ENCODE assay signal across 17 cellular contexts in the genomic region with DNA sequence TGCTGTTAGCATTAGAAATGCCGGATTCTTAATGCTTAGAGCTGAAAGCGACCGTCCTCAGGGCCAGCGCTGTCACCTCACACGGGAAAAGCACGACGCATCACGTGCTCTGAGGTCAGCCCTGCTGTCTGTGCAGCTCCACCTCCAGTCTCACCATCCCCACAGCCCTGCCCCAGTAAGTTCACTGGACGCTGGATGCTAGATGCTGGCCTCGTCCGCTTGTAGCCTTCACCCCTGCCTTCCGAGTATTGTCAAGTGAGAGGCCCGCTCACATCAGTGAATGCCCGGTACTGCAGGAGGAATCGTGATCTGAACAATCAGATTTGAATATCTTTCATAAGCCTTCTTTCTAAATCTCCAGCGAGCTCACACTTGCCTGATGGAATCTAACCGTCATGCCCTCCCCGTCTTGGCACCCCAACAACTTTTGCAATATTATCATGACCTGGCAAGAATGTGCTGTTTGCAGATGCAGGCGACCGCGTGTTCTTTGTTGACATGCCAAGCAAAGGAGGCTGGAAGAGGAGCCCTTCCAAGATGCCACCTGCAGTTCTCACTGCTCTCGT.
DNase-seq lines count a peak whose midpoint lies in the region; ATAC-seq, FAIRE-seq and TF ChIP-seq lines count a peak whose summit lies in the region.
"Had no signal": no experiment of that assay in that cellular context is flagged by ENCODE, and none has a peak within 500 bp of the region (broad histone marks: within the 10 kb centered on the region; RNA-seq: fewer than 3 reads in every experiment).

No MANE protein-coding gene starts in this region.

- no peak overlapping the region for H4K8ac ChIP-seq in H1 (ENCODE audit: extremely low read depth, insufficient read depth, low read length)

- H3K79me1 ChIP-seq in H1 (ENCODE audit: low read depth, low read length), result no peaks in the 10 kb centered on the region

- H4K91ac ChIP-seq in H1 (replicated peaks; ENCODE audit: insufficient read length, low read length), result no peak overlapping the region

- peaks cover 49% of the 10 kb centered on the region for H3K4me1 Mint-ChIP-seq in mesothelial cell of epicardium
- H3K4me1 Mint-ChIP-seq: activated CD4-positive, alpha-beta T cell treated with anti-CD3 and anti-CD28 coated beads, Interleukin-2, amount 10 ng/mL, durations not matched to agents 24 days and 14 days had no signal

- TF ChIP-seq RAD21 in liver (IDR thresholded peaks at IDR 0.05) (peak in 1 of 2 donors; percentile 31), HepG2 (CRISPR knock-in tag; IDR thresholded peaks at IDR 0.05) (no peak), H1 (IDR thresholded peaks at IDR 0.05 in 1 of 2, conservative IDR thresholded peaks at IDR 0.05 in 1 of 2; ENCODE audit: low read depth in 2 of 2, low read length in 2 of 2) (no peak)

- H4K20me1 ChIP-seq in HepG2 (ENCODE audit: insufficient read depth, low read length) (no peaks in the 10 kb centered on the region), H1 (replicated peaks in 1 of 2; ENCODE audit: control insufficient read depth in 1 of 2, insufficient read depth in 2 of 2, low read length in 2 of 2) (no peaks in the 10 kb centered on the region)

- H2BK15ac ChIP-seq in H1 (ENCODE audit: low read length), result no peak overlapping the region

- H3K4me1 ChIP-seq in liver (ENCODE audit: control insufficient read depth in 4 of 4, insufficient read depth in 4 of 4, low read length in 3 of 4) (peaks cover 7 to 22% (median 17%) of the 10 kb centered on the region in 4 donors), HepG2 (ENCODE audit: insufficient read depth, low read length) (no peaks in the 10 kb centered on the region), H1 (replicated peaks in 1 of 4; ENCODE audit: control insufficient read depth in 3 of 4, insufficient read depth in 4 of 4, low read length in 3 of 4) (peaks cover 0 to 8% (median 3%) of the 10 kb centered on the region in 4 experiments; a peak in 3 of 7 replicates), SJCRH30 (no peaks in the 10 kb centered on the region)

- no peak for ATAC-seq in HepG2
- ATAC-seq in HG02678 (IDR thresholded peaks at IDR 0.05; ENCODE audit: unreplicated experiment), result no peak
- ATAC-seq: stimulated activated memory B cell treated with anti-CD40 and anti-IgM and Interleukin-4, amounts not matched to agents 10 μg/mL and 1 μg/mL and 100 μg/mL, for 72 hours had no signal

- H3K56ac ChIP-seq in H1 (replicated peaks; ENCODE audit: insufficient read length, low read depth, low read length), result no peak overlapping the region

- no peaks in the 10 kb centered on the region for H3K9me3 Mint-ChIP-seq in mesothelial cell of epicardium
- H3K9me3 Mint-ChIP-seq: activated CD4-positive, alpha-beta T cell treated with anti-CD3 and anti-CD28 coated beads, Interleukin-2, amount 10 ng/mL, durations not matched to agents 24 days and 14 days; activated T-cell treated with anti-CD3 and anti-CD28 coated beads, Interleukin-2, amount 50 U/mL, for 24 hours; central memory CD8-positive, alpha-beta T cell; naive B cell; stimulated activated memory B cell treated with anti-CD40 and anti-IgM and Interleukin-4, amounts not matched to agents 10 μg/mL and 1 μg/mL and 100 μg/mL, for 72 hours had no signal

- in situ Hi-C loops in HepG2 (cut with HindIII; ENCODE audit: extremely low pct_ligation_motif_present, low pct_unique_long_range_greater_than_20kb), result no loop called here

- no peak overlapping the region for H3K9ac ChIP-seq in liver (ENCODE audit: low read depth in 1 of 2, low read length in 2 of 2)
- H3K9ac ChIP-seq in HepG2 (ENCODE audit: insufficient read depth, low read depth, low read length), result no peak overlapping the region
- no peak overlapping the region for H3K9ac ChIP-seq in H1 (replicated peaks in 1 of 4; ENCODE audit: extremely low read depth in 1 of 4, low read depth in 3 of 4, low read length in 3 of 4)

- H3K23me2 ChIP-seq in H1 (ENCODE audit: low read depth, low read length), result no peaks in the 10 kb centered on the region

- CTCF ChIA-PET in HepG2 (lab: Yijun Ruan, JAX; ENCODE audit: low intra/inter-chr PET ratio, low total read pairs) (no interaction called here), H1 (lab: Charles Lee; ENCODE audit: partially characterized antibody) (interaction anchor here (1.1 kb wide), 2 partner anchors 15 to 394 kb away, joined by 3 read pairs; no protein-coding TSS in a partner anchor)

- H3K27ac Mint-ChIP-seq in mesothelial cell of epicardium, result peak overlapping the region; percentile 98
- H3K27ac Mint-ChIP-seq: activated CD4-positive, alpha-beta T cell treated with anti-CD3 and anti-CD28 coated beads, Interleukin-2, amount 10 ng/mL, durations not matched to agents 24 days and 14 days; activated T-cell treated with anti-CD3 and anti-CD28 coated beads, Interleukin-2, amount 50 U/mL, for 24 hours; naive B cell; stimulated activated memory B cell treated with anti-CD40 and anti-IgM and Interleukin-4, amounts not matched to agents 10 μg/mL and 1 μg/mL and 100 μg/mL, for 72 hours had no signal

- FAIRE-seq in HepG2 (lab: Jason Lieb, UNC) (no peak), H1 (lab: Jason Lieb, UNC) (no peak)

- H3K27ac ChIP-seq in liver (ENCODE audit: low read depth in 1 of 2, low read length in 2 of 2) (peak overlapping the region; percentile 60 to 68), HepG2 (ENCODE audit: extremely low read length, insufficient read depth, low read length) (no peak overlapping the region), H1 (ENCODE audit: low read depth, low read length) (no peak overlapping the region), SJCRH30 (no peak overlapping the region)

- TF ChIP-seq POLR2A in HepG2 (IDR thresholded peaks at IDR 0.05; ENCODE audit: insufficient read depth in 1 of 2, low read depth in 2 of 2, low read length in 2 of 2) (no peak), H1 (IDR thresholded peaks at IDR 0.05; ENCODE audit: control extremely low read depth in 1 of 2, low read depth in 2 of 2, low read length in 2 of 2) (no peak)

- no peak overlapping the region for H3K4ac ChIP-seq in H1 (replicated peaks; ENCODE audit: insufficient read length, low read depth, low read length)

- H3K4me2 ChIP-seq in HepG2 (ENCODE audit: low read depth, low read length) (no peak overlapping the region), H1 (ENCODE audit: insufficient read depth in 1 of 2, low read depth in 2 of 2, low read length in 2 of 2) (no peak overlapping the region)

- H4K5ac ChIP-seq in H1 (ENCODE audit: insufficient read length, low read depth, low read length), result no peak overlapping the region

- no peak overlapping the region for H3K4me3 ChIP-seq in liver (ENCODE audit: low read depth in 1 of 3, low read length in 3 of 3)
- H3K4me3 ChIP-seq in HepG2 (replicated peaks in 1 of 3; ENCODE audit: insufficient read depth in 1 of 3, low read depth in 2 of 3, low read length in 3 of 3), result no peak overlapping the region
- no peak overlapping the region for H3K4me3 ChIP-seq in H1 (ENCODE audit: extremely low read depth in 1 of 4, insufficient read depth in 2 of 4, low read depth in 3 of 4, low read length in 4 of 4)
- no peak overlapping the region for H3K4me3 ChIP-seq in SJCRH30
- H3K4me3 ChIP-seq: upper lobe of left lung had no signal

- H3K27me3 Mint-ChIP-seq in mesothelial cell of epicardium (ENCODE audit: low read depth), result no peaks in the 10 kb centered on the region
- H3K27me3 Mint-ChIP-seq: activated T-cell treated with anti-CD3 and anti-CD28 coated beads, Interleukin-2, amount 50 U/mL, for 24 hours had no signal

- POLR2A ChIA-PET in HepG2 (lab: Yijun Ruan, JAX) (no interaction called here), H1 (lab: Charles Lee; ENCODE audit: partially characterized antibody) (no interaction called here)

- intact Hi-C loops in HepG2 (cut with micrococcal nuclease; ENCODE audit: unreplicated experiment), result no loop called here

- no peaks in the 10 kb centered on the region for H3K36me3 Mint-ChIP-seq in mesothelial cell of epicardium
- H3K36me3 Mint-ChIP-seq: naive B cell; stimulated activated memory B cell treated with anti-CD40 and anti-IgM and Interleukin-4, amounts not matched to agents 10 μg/mL and 1 μg/mL and 100 μg/mL, for 72 hours had no signal

- H3K18ac ChIP-seq in H1 (ENCODE audit: extremely low read depth, low read length), result no peak overlapping the region

- H3K9me3 ChIP-seq in liver (ENCODE audit: control insufficient read depth in 4 of 4, low read length in 3 of 4) (no peaks in the 10 kb centered on the region), HepG2 (ENCODE audit: low read length) (no peaks in the 10 kb centered on the region), H1 (ENCODE audit: insufficient read depth in 2 of 2, low read depth in 1 of 2, low read length in 1 of 2) (no peaks in the 10 kb centered on the region), SJCRH30 (replicated peaks) (no peaks in the 10 kb centered on the region)
- H3K9me3 ChIP-seq: upper lobe of left lung had no signal

- BruUV-seq in HepG2 (replicated peaks; lab: Mats Ljungman, UMichigan), result no TSS peak

- WGBS in liver, result 65% methylated on average over 22 of the region's 22 CpGs
- WGBS in HepG2 (ENCODE audit: low lambda C conversion rate), result 61% methylated on average over 22 of the region's 22 CpGs
- WGBS in H1 (ENCODE audit: extremely low coverage in 1 of 2, insufficient coverage in 1 of 2, insufficient read length in 1 of 2, insufficient replicate concordance in 2 of 2, low coverage in 1 of 2, low lambda C conversion rate in 2 of 2, missing lambda C conversion rate in 1 of 2), 2 experiments, result 90% methylated on average over 22 of the region's 22 CpGs; no CpG with 5 or more reads in 1 of the 2 experiments

- no peak overlapping the region for H2BK120ac ChIP-seq in H1 (replicated peaks; ENCODE audit: low read depth, low read length)

- TF ChIP-seq CTCF in liver (IDR thresholded peaks at IDR 0.05; ENCODE audit: low read depth, low read length, missing input control) (no peak), HepG2 (CRISPR knock-in tag; IDR thresholded peaks at IDR 0.05) (no peak), H1 (IDR thresholded peaks at IDR 0.05; ENCODE audit: control extremely low read depth in 1 of 3, insufficient read depth in 1 of 3, low read depth in 1 of 3, low read length in 3 of 3) (no peak), mesothelial cell of epicardium (IDR thresholded peaks at IDR 0.05; ENCODE audit: unreplicated experiment) (no peak)

- DNase-seq in HepG2 (ENCODE audit: low spot score) (no peak), H1 (ENCODE audit: low read depth in 1 of 2, low spot score in 2 of 2) (no peak), mesothelial cell of epicardium (ENCODE audit: low spot score in 2 of 2, unreplicated experiment in 2 of 2) (peak in 1 of 2 experiments; percentile 37), ureter (ENCODE audit: low spot score) (peak; percentile 72), SW480 (ENCODE audit: low spot score) (no peak), SJCRH30 (no peak)
- DNase-seq: activated CD4-positive, alpha-beta T cell treated with anti-CD3 and anti-CD28 coated beads, Interleukin-2, amount 10 ng/mL, durations not matched to agents 24 days and 14 days; activated T-cell treated with anti-CD3 and anti-CD28 coated beads, Interleukin-2, amount 50 U/mL, for 24 hours; Calu3; naive B cell; NCI-H1930; T-helper 2 cell had no signal

- no peak overlapping the region for H3K4me3 Mint-ChIP-seq in mesothelial cell of epicardium
- H3K4me3 Mint-ChIP-seq: activated CD4-positive, alpha-beta T cell treated with anti-CD3 and anti-CD28 coated beads, Interleukin-2, amount 10 ng/mL, durations not matched to agents 24 days and 14 days; activated T-cell treated with anti-CD3 and anti-CD28 coated beads, Interleukin-2, amount 50 U/mL, for 24 hours; central memory CD8-positive, alpha-beta T cell; naive B cell; stimulated activated memory B cell treated with anti-CD40 and anti-IgM and Interleukin-4, amounts not matched to agents 10 μg/mL and 1 μg/mL and 100 μg/mL, for 72 hours had no signal

- no peak overlapping the region for H2BK20ac ChIP-seq in H1 (ENCODE audit: low read length)

- no peak overlapping the region for H2BK12ac ChIP-seq in H1 (ENCODE audit: low read depth, low read length)

- H2AFZ ChIP-seq in HepG2 (ENCODE audit: low read length), result no peak overlapping the region
- H2AFZ ChIP-seq in H1 (ENCODE audit: low read length), result no peak overlapping the region

- H3K36me3 ChIP-seq in liver (ENCODE audit: control insufficient read depth in 4 of 4, insufficient read depth in 3 of 4, low read depth in 1 of 4, low read length in 3 of 4) (no peaks in the 10 kb centered on the region), HepG2 (replicated peaks in 1 of 2; ENCODE audit: control insufficient read depth in 1 of 2, insufficient read depth in 2 of 2, low read length in 2 of 2) (no peaks in the 10 kb centered on the region), H1 (ENCODE audit: control insufficient read depth in 2 of 4, insufficient read depth in 4 of 4, low read length in 3 of 4) (no peaks in the 10 kb centered on the region), SJCRH30 (no peaks in the 10 kb centered on the region)
- H3K36me3 ChIP-seq: upper lobe of left lung had no signal

- H3K23ac ChIP-seq in H1 (ENCODE audit: insufficient read length), result no peak overlapping the region

- H3K27me3 ChIP-seq in liver (ENCODE audit: control insufficient read depth in 4 of 4, insufficient read depth in 4 of 4, low read length in 3 of 4) (no peaks in the 10 kb centered on the region), HepG2 (ENCODE audit: control insufficient read depth in 1 of 2, insufficient read depth in 2 of 2, low read length in 2 of 2) (peaks cover 17 to 95% of the 10 kb centered on the region in 2 experiments), H1 (replicated peaks in 1 of 4; ENCODE audit: control insufficient read depth in 3 of 4, extremely low read depth in 1 of 4, insufficient read depth in 3 of 4, low read length in 3 of 4) (no peaks in the 10 kb centered on the region), SJCRH30 (0 out of 2 replicates have a peak, but pooled peaks cover 4% of the 10 kb centered on the region)
- H3K27me3 ChIP-seq: upper lobe of left lung had no signal

- peak overlapping the region; percentile 86; the same call in 1 of the 2 replicates for H2AK5ac ChIP-seq in H1 (ENCODE audit: low read depth, low read length)

- no peak overlapping the region for H3K14ac ChIP-seq in H1 (ENCODE audit: insufficient read length)

- TF ChIP-seq EP300 in HepG2 (IDR thresholded peaks at IDR 0.05; ENCODE audit: low read depth in 2 of 2, low read length in 2 of 2) (no peak), HepG2 (CRISPR knock-in tag; IDR thresholded peaks at IDR 0.05; ENCODE audit: borderline replicate concordance) (no peak), H1 (IDR thresholded peaks at IDR 0.05; ENCODE audit: borderline replicate concordance in 1 of 2, low read depth in 2 of 2, low read length in 2 of 2) (no peak)

- H3K79me2 ChIP-seq in HepG2 (ENCODE audit: insufficient read depth, low read length), result no peaks in the 10 kb centered on the region
- no peaks in the 10 kb centered on the region for H3K79me2 ChIP-seq in H1 (ENCODE audit: control insufficient read depth in 1 of 2, insufficient read depth in 2 of 2, low read length in 2 of 2)

- H2BK5ac ChIP-seq in H1 (ENCODE audit: low read depth, low read length), result no peak overlapping the region

Comparison
In these comparisons a context has a peak if more than half of its experiments do, and no peak if none do; other contexts are left out.
1. H3K27ac ChIP-seq: peak in liver (2 of 2); none in HepG2 (single experiment), H1 (single experiment) and SJCRH30 (single experiment).